ENCODE assay signal across 19 cellular contexts in genomic region chr13:65746522-65746921, GRCh38.
DNase-seq lines count a peak whose midpoint lies in the region; ATAC-seq and TF ChIP-seq lines count a peak whose summit lies in the region.
"Had no signal": no experiment of that assay in that cellular context is flagged by ENCODE, and none has a peak within 500 bp of the region (broad histone marks: within the 10 kb centered on the region; RNA-seq: fewer than 3 reads in every experiment).

No MANE protein-coding gene starts in this region.

- H4K8ac ChIP-seq in mesenchymal stem cell (ENCODE audit: low read length) = no peak overlapping the region

- H3K9me3 ChIP-seq in Karpas-422 (ENCODE audit: low read length) (peaks cover 8% of the 10 kb centered on the region), mesenchymal stem cell (ENCODE audit: control insufficient read depth, low read length) (peaks cover 3% of the 10 kb centered on the region), MM.1S (replicated peaks; ENCODE audit: insufficient read depth, low read length) (no peaks in the 10 kb centered on the region)
- H3K9me3 ChIP-seq: A549; BLaER1 treated with 17β-estradiol and CSF1 and Interleukin-3, amounts not matched to agents 10 nM and 100 nM; Caco-2 had no signal

- DNase-seq in EH (ENCODE audit: low read depth) = peak; percentile 6
- DNase-seq in Karpas-422 = no peak
- DNase-seq in mesenchymal stem cell = peak; percentile 8
- no peak for DNase-seq in NCI-H345 treated with DMSO at 0.1 percent for 48 hours (lab: John Stamatoyannopoulos, UW; ENCODE audit: unreplicated experiment)
- DNase-seq in MM.1S = no peak
- DNase-seq: AML-193; Caco-2; Calu3; CD4-positive, alpha-beta T cell; CD8-positive, alpha-beta T cell; DMS79 treated with DMSO at 0.1 percent for 48 hours; EL; GDM1 had no signal

- H2AFZ ChIP-seq in Karpas-422 (ENCODE audit: low read length) = peak overlapping the region; percentile 76
- H2AFZ ChIP-seq in mesenchymal stem cell (ENCODE audit: low read depth, low read length) = no peak overlapping the region
- H2AFZ ChIP-seq in MM.1S (ENCODE audit: low read length) = no peak overlapping the region

- H3K36me3 ChIP-seq in Karpas-422 (ENCODE audit: insufficient read depth, low read length) = no peaks in the 10 kb centered on the region
- no peaks in the 10 kb centered on the region for H3K36me3 ChIP-seq in mesenchymal stem cell (ENCODE audit: control insufficient read depth in 1 of 2, insufficient read depth in 2 of 2, low read depth in 1 of 2, low read length in 2 of 2)
- H3K36me3 ChIP-seq in MM.1S (replicated peaks; ENCODE audit: insufficient read depth, low read length) = no peaks in the 10 kb centered on the region
- H3K36me3 ChIP-seq: BLaER1 treated with 17β-estradiol and CSF1 and Interleukin-3, amounts not matched to agents 10 nM and 100 nM had no signal

- H3K4me2 ChIP-seq in Karpas-422 (ENCODE audit: low read depth, low read length, poor library complexity, severe bottlenecking) (no peak overlapping the region), mesenchymal stem cell (ENCODE audit: low read length, poor library complexity, severe bottlenecking) (no peak overlapping the region), MM.1S (ENCODE audit: low read depth, low read length) (no peak overlapping the region)
- H3K4me2 ChIP-seq: A549; BLaER1 treated with 17β-estradiol and CSF1 and Interleukin-3, amounts not matched to agents 10 nM and 100 nM had no signal

- no peak for TF ChIP-seq CTCF in MM.1S (IDR thresholded peaks at IDR 0.05; ENCODE audit: low read length)

- H3K4me3 ChIP-seq in Karpas-422 (ENCODE audit: low read length) (no peak overlapping the region), mesenchymal stem cell (ENCODE audit: insufficient read depth in 1 of 2, low read depth in 1 of 2, low read length in 2 of 2) (no peak overlapping the region), MM.1S (ENCODE audit: low read length) (no peak overlapping the region)
- H3K4me3 ChIP-seq: A549; BLaER1 treated with 17β-estradiol and CSF1 and Interleukin-3, amounts not matched to agents 10 nM and 100 nM; GM12878 had no signal

- no peaks in the 10 kb centered on the region for H3K79me2 ChIP-seq in Karpas-422 (ENCODE audit: low read length)
- H3K79me2 ChIP-seq in MM.1S (ENCODE audit: low read length) = no peaks in the 10 kb centered on the region

- no peak overlapping the region for H2BK120ac ChIP-seq in mesenchymal stem cell (ENCODE audit: low read depth, low read length)

- H3K9ac ChIP-seq in Karpas-422 (ENCODE audit: low read length) = no peak overlapping the region
- no peak overlapping the region for H3K9ac ChIP-seq in mesenchymal stem cell (ENCODE audit: low read length)
- H3K9ac ChIP-seq in MM.1S (ENCODE audit: low read length) = no peak overlapping the region
- H3K9ac ChIP-seq: BLaER1 treated with 17β-estradiol and CSF1 and Interleukin-3, amounts not matched to agents 10 nM and 100 nM had no signal

- H4K20me1 ChIP-seq in Karpas-422 (ENCODE audit: insufficient read depth, low read depth, low read length) (no peaks in the 10 kb centered on the region), MM.1S (ENCODE audit: insufficient read depth, low read length) (no peaks in the 10 kb centered on the region)
- H4K20me1 ChIP-seq: BLaER1 treated with 17β-estradiol and CSF1 and Interleukin-3, amounts not matched to agents 10 nM and 100 nM had no signal

- H3F3A ChIP-seq in MM.1S (ENCODE audit: insufficient read depth, low read length) = no peaks in the 10 kb centered on the region

- H2BK15ac ChIP-seq in mesenchymal stem cell (ENCODE audit: low read depth, poor library complexity, severe bottlenecking) = no peak overlapping the region

- H3K14ac ChIP-seq in mesenchymal stem cell (ENCODE audit: low read length in 2 of 2) = no peak overlapping the region

- H3K4ac ChIP-seq in mesenchymal stem cell (ENCODE audit: low read depth in 1 of 2, low read length in 2 of 2) = no peak overlapping the region

- WGBS in mesenchymal stem cell = 73% methylated on average over 3 of the region's 4 CpGs

- no peaks in the 10 kb centered on the region for H3K4me1 ChIP-seq in Karpas-422 (ENCODE audit: low read length)
- no peaks in the 10 kb centered on the region for H3K4me1 ChIP-seq in mesenchymal stem cell (ENCODE audit: control insufficient read depth, insufficient read depth, low read depth, low read length)
- H3K4me1 ChIP-seq in MM.1S (ENCODE audit: low read length) = no peaks in the 10 kb centered on the region
- H3K4me1 ChIP-seq: A549; BLaER1 treated with 17β-estradiol and CSF1 and Interleukin-3, amounts not matched to agents 10 nM and 100 nM; Caco-2 had no signal

- H2BK12ac ChIP-seq in mesenchymal stem cell (ENCODE audit: low read length in 2 of 2) = no peak overlapping the region

- no peaks in the 10 kb centered on the region for H3K9me2 ChIP-seq in Karpas-422 (replicated peaks; ENCODE audit: insufficient read depth, low read length)
- no peaks in the 10 kb centered on the region for H3K9me2 ChIP-seq in MM.1S (replicated peaks; ENCODE audit: insufficient read depth, low read length)

- ATAC-seq in GM18868 (IDR thresholded peaks at IDR 0.05; ENCODE audit: unreplicated experiment) = no peak
- ATAC-seq: A549; CD8-positive, alpha-beta T cell; GM12878 had no signal

- no peak overlapping the region for H3K18ac ChIP-seq in mesenchymal stem cell (ENCODE audit: low read depth in 1 of 2, low read length in 2 of 2)

- H3K27ac ChIP-seq in Karpas-422 (ENCODE audit: low read length) (no peak overlapping the region), mesenchymal stem cell (ENCODE audit: low read length, poor library complexity, severe bottlenecking) (no peak overlapping the region), MM.1S (ENCODE audit: low read length) (no peak overlapping the region)
- H3K27ac ChIP-seq: 22Rv1; A549; BLaER1 treated with 17β-estradiol and CSF1 and Interleukin-3, amounts not matched to agents 10 nM and 100 nM; C4-2B had no signal

- no peaks in the 10 kb centered on the region for H3K79me1 ChIP-seq in mesenchymal stem cell (replicated peaks; ENCODE audit: low read length, poor library complexity, severe bottlenecking)

- no peak overlapping the region for H4K91ac ChIP-seq in mesenchymal stem cell (ENCODE audit: low read length)

- H3K23ac ChIP-seq in mesenchymal stem cell (ENCODE audit: low read length in 2 of 2) = no peak overlapping the region

- no peak overlapping the region for H2BK5ac ChIP-seq in mesenchymal stem cell (ENCODE audit: low read depth, low read length, poor library complexity, severe bottlenecking)

- no peaks in the 10 kb centered on the region for H3K27me3 ChIP-seq in Karpas-422 (ENCODE audit: low read length)
- no peaks in the 10 kb centered on the region for H3K27me3 ChIP-seq in mesenchymal stem cell (ENCODE audit: control insufficient read depth in 1 of 2, insufficient read depth in 1 of 2, low read length in 2 of 2)
- H3K27me3 ChIP-seq in MM.1S (replicated peaks; ENCODE audit: insufficient read depth, low read length) = no peaks in the 10 kb centered on the region
- H3K27me3 ChIP-seq: BLaER1 treated with 17β-estradiol and CSF1 and Interleukin-3, amounts not matched to agents 10 nM and 100 nM had no signal

- no peak overlapping the region for H2AK5ac ChIP-seq in mesenchymal stem cell (ENCODE audit: low read length, severe bottlenecking)

Comparison
In these comparisons a context has a peak if more than half of its experiments do, and no peak if none do; other contexts are left out.
1. DNase-seq: peak in EH (single experiment) and mesenchymal stem cell (single experiment); none in Karpas-422 (single experiment), NCI-H345 treated with DMSO at 0.1 percent for 48 hours (single experiment) and MM.1S (single experiment).